ENCODE assay signal across 8 cellular contexts in genomic region chr2:101205521-101205998, GRCh38. TPM values are rescaled to one million over a fixed set of nuclear protein-coding genes. Genes with fewer than 3 reads are reported as not detected.
DNase-seq lines count a peak whose midpoint lies in the region; ATAC-seq and TF ChIP-seq lines count a peak whose summit lies in the region.

No MANE protein-coding gene starts in this region.

- no peak overlapping the region for H3K27ac ChIP-seq in A673 (ENCODE audit: low read depth, low read length, poor library complexity, severe bottlenecking)
- H3K27ac ChIP-seq in brain microvascular endothelial cell = no peak overlapping the region
- H3K27ac ChIP-seq in smooth muscle cell (ENCODE audit: low read depth) = no peak overlapping the region

- WGBS in smooth muscle cell (ENCODE audit: low lambda C conversion rate) = 54% methylated on average over 10 of the region's 10 CpGs

- TF ChIP-seq CTCF in A673 (conservative IDR thresholded peaks at IDR 0.05; ENCODE audit: low read depth, low read length) (peak; percentile 73), brain microvascular endothelial cell (IDR thresholded peaks at IDR 0.05; ENCODE audit: low read depth, low read length, missing control alignments) (peak; percentile 77), smooth muscle cell (IDR thresholded peaks at IDR 0.05; ENCODE audit: borderline replicate concordance, insufficient read depth, poor library complexity, severe bottlenecking) (peak; percentile 52)

- peak overlapping the region; percentile 98 for H2AFZ ChIP-seq in smooth muscle cell (ENCODE audit: low read depth)

- H3F3A ChIP-seq in smooth muscle cell (ENCODE audit: low read depth) = no peaks in the 10 kb centered on the region

- no peaks in the 10 kb centered on the region for H4K20me1 ChIP-seq in smooth muscle cell (ENCODE audit: low read depth)

- intact Hi-C loops in A673 (cut with micrococcal nuclease; ENCODE audit: unreplicated experiment) = loop anchor here (1.0 to 2.0 kb wide), 3 partner anchors 169 to 599 kb away; no protein-coding TSS in a partner anchor

- H3K4me1 ChIP-seq in A673 (ENCODE audit: insufficient read depth, low read length, poor library complexity, severe bottlenecking) = no peaks in the 10 kb centered on the region
- H3K4me1 ChIP-seq in smooth muscle cell (ENCODE audit: low read depth) = no peaks in the 10 kb centered on the region

- H3K9ac ChIP-seq in smooth muscle cell (ENCODE audit: low read depth) = no peak overlapping the region

- ATAC-seq in GM18907 (IDR thresholded peaks at IDR 0.05; ENCODE audit: unreplicated experiment) (peak; percentile 70), HG03571 (IDR thresholded peaks at IDR 0.05; ENCODE audit: unreplicated experiment) (no peak)

- POLR2A ChIA-PET in A673 (lab: Charles Lee; ENCODE audit: low non-redundant PET) = interaction anchor here (0.6 kb wide), 1 partner anchor 12 kb away, joined by 14 read pairs; no protein-coding TSS in a partner anchor

- H3K9me3 ChIP-seq in A673 (ENCODE audit: low read depth, low read length, poor library complexity, severe bottlenecking) (no peaks in the 10 kb centered on the region), smooth muscle cell (replicated peaks; ENCODE audit: low read depth) (no peaks in the 10 kb centered on the region)

- in situ Hi-C loops in brain microvascular endothelial cell (cut with HindIII; ENCODE audit: low pct_ligation_motif_present, low sequenced_read_pairs) = loop anchor here (25.0 kb wide), 1 partner anchor 168 kb away; no protein-coding TSS in a partner anchor

- H3K36me3 ChIP-seq in A673 (ENCODE audit: insufficient read depth, low read length, poor library complexity, severe bottlenecking) (no peaks in the 10 kb centered on the region), brain microvascular endothelial cell (replicated peaks) (no peaks in the 10 kb centered on the region), smooth muscle cell (ENCODE audit: low read depth) (no peaks in the 10 kb centered on the region)

- no peaks in the 10 kb centered on the region for H3K79me2 ChIP-seq in smooth muscle cell (ENCODE audit: low read depth)

- peak; percentile 89 for DNase-seq in A673 (ENCODE audit: low spot score)
- DNase-seq in NCI-H2029 (lab: John Stamatoyannopoulos, UW) = peak; percentile 32
- DNase-seq in T1000 (lab: John Stamatoyannopoulos, UW) = peak; percentile 17
- peak; percentile 80 for DNase-seq in brain microvascular endothelial cell
- peak; percentile 76 for DNase-seq in iPS-NIHi7 (ENCODE audit: extremely low spot score)
- DNase-seq in smooth muscle cell (lab: John Stamatoyannopoulos, UW; ENCODE audit: unreplicated experiment) = no peak

- BruUV-seq in A673 (replicated peaks; lab: Mats Ljungman, UMichigan) = no TSS peak

- H3K4me3 ChIP-seq in A673 (ENCODE audit: low read depth, low read length, poor library complexity, severe bottlenecking) = peak overlapping the region; percentile 16
- peak overlapping the region; percentile 26 for H3K4me3 ChIP-seq in brain microvascular endothelial cell (ENCODE audit: low read depth, low read length)
- H3K4me3 ChIP-seq in smooth muscle cell = peak overlapping the region; percentile 45

- H3K27me3 ChIP-seq in A673 (replicated peaks; ENCODE audit: insufficient read depth, low read depth, low read length, poor library complexity) (no peaks in the 10 kb centered on the region), brain microvascular endothelial cell (replicated peaks) (no peaks in the 10 kb centered on the region), smooth muscle cell (ENCODE audit: low read depth) (no peaks in the 10 kb centered on the region)

- peak overlapping the region; percentile 86 for H3K4me2 ChIP-seq in smooth muscle cell

- CTCF ChIA-PET in A673 (lab: Charles Lee) = interaction anchor here (0.6 to 1.1 kb wide), 13 partner anchors 10 to 611 kb away, joined by 3 to 9 read pairs (median 5); no protein-coding TSS in a partner anchor

RNA-seq across cellular contexts. Expression of gene CNOT11, which starts 47.1 kb away (rescaled TPM):
- total RNA-seq in A673 (2021) = 51.7 and 53.7 TPM in 2 replicates
- 53.8 and 65.2 TPM in 2 replicates for total RNA-seq in smooth muscle cell
- polyA plus RNA-seq in smooth muscle cell = 50.0 and 54.6 TPM in 2 replicates

RNA-seq across cellular contexts. Expression of gene TBC1D8, which starts 54.4 kb away (rescaled TPM):
- total RNA-seq in A673 (2021) (5.1 and 8.6 TPM in 2 replicates), smooth muscle cell (4.4 and 15.1 TPM in 2 replicates)
- 0.89 and 2.1 TPM in 2 replicates for polyA plus RNA-seq in smooth muscle cell
